8 cellular contexts compared by ENCODE assay signal in genomic region chr17:48024149-48025039, GRCh38. TPM values are rescaled to one million over a fixed set of nuclear protein-coding genes. Genes with fewer than 3 reads are reported as not detected.
A peak's percentile ranks its signal among the peaks of the same experiment; 100 is the strongest.
DNase-seq lines count a peak whose midpoint lies in the region; ATAC-seq and TF ChIP-seq lines count a peak whose summit lies in the region.

No MANE protein-coding gene starts in this region.

- ATAC-seq in activated CD8-positive, alpha-beta T cell treated with anti-CD3 and anti-CD28 coated beads for 36 hours = peak; percentile 5
- peak; percentile 12 to 20 for ATAC-seq in naive B cell (ENCODE audit: low read depth in 2 of 2)

- H3K9me3 Mint-ChIP-seq in activated CD8-positive, alpha-beta T cell treated with anti-CD3 and anti-CD28 coated beads for 36 hours = no peaks in the 10 kb centered on the region
- peaks cover 0 to 2% (median 0%) of the 10 kb centered on the region in 7 donors for H3K9me3 Mint-ChIP-seq in naive B cell

- peaks cover 7 to 9% of the 10 kb centered on the region in 2 donors for H3K27me3 ChIP-seq in uterus

- H3K4me3 Mint-ChIP-seq in activated CD8-positive, alpha-beta T cell treated with anti-CD3 and anti-CD28 coated beads for 36 hours = peak overlapping the region; percentile 79
- H3K4me3 Mint-ChIP-seq in naive B cell = peak overlapping the region; percentile 87 to 95 (median 90)

- H3K27me3 Mint-ChIP-seq in activated CD8-positive, alpha-beta T cell treated with anti-CD3 and anti-CD28 coated beads for 36 hours = peaks cover 31% of the 10 kb centered on the region
- H3K27me3 Mint-ChIP-seq in naive B cell = peaks cover 35 to 52% (median 46%) of the 10 kb centered on the region in 3 donors

- no peak for TF ChIP-seq POLR2A in erythroblast (IDR thresholded peaks at IDR 0.05; ENCODE audit: low read length)
- TF ChIP-seq POLR2A in uterus (IDR thresholded peaks at IDR 0.05) = no peak

- H3K4me3 ChIP-seq in uterus = peak overlapping the region; percentile 24 to 40

- H3K9me3 ChIP-seq in uterus = no peaks in the 10 kb centered on the region

- peak overlapping the region; percentile 42 to 55 for H3K27ac ChIP-seq in uterus

- H3K36me3 ChIP-seq in uterus = no peaks in the 10 kb centered on the region

- H3K4me1 Mint-ChIP-seq in activated CD8-positive, alpha-beta T cell treated with anti-CD3 and anti-CD28 coated beads for 36 hours (ENCODE audit: low read depth) = peaks cover 28% of the 10 kb centered on the region
- H3K4me1 Mint-ChIP-seq in naive B cell = peaks cover 24 to 43% (median 28%) of the 10 kb centered on the region in 3 donors

- peaks cover 6 to 31% of the 10 kb centered on the region in 2 donors for H3K4me1 ChIP-seq in uterus

- CTCF ChIA-PET in activated CD8-positive, alpha-beta T cell treated with anti-CD3 and anti-CD28 coated beads for 36 hours (lab: Charles Lee) = interaction anchor here (0.9 to 7.3 kb wide), 17 partner anchors 10 to 284 kb away, joined by 3 to 283 read pairs (median 15); partner anchors contain the start of genes COPZ2, NFE2L1 and SNX11

- H3K27ac Mint-ChIP-seq in activated CD8-positive, alpha-beta T cell treated with anti-CD3 and anti-CD28 coated beads for 36 hours = no peak overlapping the region
- H3K27ac Mint-ChIP-seq in naive B cell = peak overlapping the region; percentile 72 to 97 (median 80)

- POLR2A ChIA-PET in activated CD8-positive, alpha-beta T cell treated with anti-CD3 and anti-CD28 coated beads for 36 hours (lab: Charles Lee) = no interaction called here

- no peaks in the 10 kb centered on the region for H3K36me3 Mint-ChIP-seq in activated CD8-positive, alpha-beta T cell treated with anti-CD3 and anti-CD28 coated beads for 36 hours (ENCODE audit: low read depth)
- no peaks in the 10 kb centered on the region for H3K36me3 Mint-ChIP-seq in naive B cell

- DNase-seq in NCI-H524 (lab: John Stamatoyannopoulos, UW) (peak; percentile 39 to 77), NCI-H524 treated with DMSO at 0.1 percent for 48 hours (lab: John Stamatoyannopoulos, UW) (no peak), MV-4-11 (lab: John Stamatoyannopoulos, UW) (peak; percentile 32), erythroblast (lab: John Stamatoyannopoulos, UW) (peak; percentile 64 to 71), naive B cell (peak; percentile 39), uterus (peak; percentile 30 to 39), T1000 (lab: John Stamatoyannopoulos, UW) (no peak)
- DNase-seq in activated CD8-positive, alpha-beta T cell treated with anti-CD3 and anti-CD28 coated beads for 36 hours = peak; percentile 67

- intact Hi-C loops in activated CD8-positive, alpha-beta T cell treated with anti-CD3 and anti-CD28 coated beads for 36 hours (cut with micrococcal nuclease) = no loop called here
- intact Hi-C loops in uterus (cut with DNase I; ENCODE audit: low total_unique reads) = loop anchor here (5.0 kb wide), 1 partner anchor 103 kb away; no protein-coding TSS in a partner anchor

- TF ChIP-seq CTCF in activated CD8-positive, alpha-beta T cell treated with anti-CD3 and anti-CD28 coated beads for 36 hours (IDR thresholded peaks at IDR 0.05) = no peak
- TF ChIP-seq CTCF in uterus (IDR thresholded peaks at IDR 0.05) = no peak

RNA-seq across cellular contexts. Expression of gene COPZ2, which starts 13.2 kb away (rescaled TPM):
- total RNA-seq in activated CD8-positive, alpha-beta T cell treated with anti-CD3 and anti-CD28 coated beads for 36 hours = 1 to 10 TPM; 4.3 to 4.6 TPM
- polyA plus RNA-seq in naive B cell (ENCODE audit: low read depth in 6 of 6) = 1 to 10 TPM in 4 of 6 donors, under 1 TPM in 1, not detected in 1; 0.81 to 2.5 (median 1.6) TPM
- 10 to 100 TPM; 12.9 to 82.7 (median 35.3) TPM for total RNA-seq in uterus

RNA-seq across cellular contexts. Expression of gene NFE2L1, which starts 23.8 kb away (rescaled TPM):
- total RNA-seq in activated CD8-positive, alpha-beta T cell treated with anti-CD3 and anti-CD28 coated beads for 36 hours = 10 to 100 TPM; 88.3 to 90.3 TPM
- 10 to 100 TPM in 1 of 6 donors, 1 to 10 TPM in 5; 1.3 to 10.5 (median 6.7) TPM for polyA plus RNA-seq in naive B cell (ENCODE audit: low read depth in 6 of 6)
- total RNA-seq in uterus = 100 to 1,000 TPM in 2 of 4 donors, 10 to 100 TPM in 2; 85.6 to 323 (median 176) TPM

RNA-seq across cellular contexts. Expression of gene CDK5RAP3, which starts 53.5 kb away (rescaled TPM):
- 100 to 1,000 TPM; 161 to 171 TPM for total RNA-seq in activated CD8-positive, alpha-beta T cell treated with anti-CD3 and anti-CD28 coated beads for 36 hours
- polyA plus RNA-seq in naive B cell (ENCODE audit: low read depth in 6 of 6) = 10 to 100 TPM; 69.7 to 87.5 (median 84.0) TPM
- total RNA-seq in uterus = 100 to 1,000 TPM; 118 to 180 (median 146) TPM

Comparison
In these comparisons a context has a peak if more than half of its experiments do, and no peak if none do; other contexts are left out.
1. DNase-seq: peak in NCI-H524 (2 of 2), MV-4-11 (single experiment), activated CD8-positive, alpha-beta T cell treated with anti-CD3 and anti-CD28 coated beads for 36 hours (single experiment), erythroblast (2 of 2), naive B cell (single experiment) and uterus (2 of 2); none in NCI-H524 treated with DMSO at 0.1 percent for 48 hours (single experiment) and T1000 (single experiment).